ENCODE assay signal across 1 cellular context in the genomic region with DNA sequence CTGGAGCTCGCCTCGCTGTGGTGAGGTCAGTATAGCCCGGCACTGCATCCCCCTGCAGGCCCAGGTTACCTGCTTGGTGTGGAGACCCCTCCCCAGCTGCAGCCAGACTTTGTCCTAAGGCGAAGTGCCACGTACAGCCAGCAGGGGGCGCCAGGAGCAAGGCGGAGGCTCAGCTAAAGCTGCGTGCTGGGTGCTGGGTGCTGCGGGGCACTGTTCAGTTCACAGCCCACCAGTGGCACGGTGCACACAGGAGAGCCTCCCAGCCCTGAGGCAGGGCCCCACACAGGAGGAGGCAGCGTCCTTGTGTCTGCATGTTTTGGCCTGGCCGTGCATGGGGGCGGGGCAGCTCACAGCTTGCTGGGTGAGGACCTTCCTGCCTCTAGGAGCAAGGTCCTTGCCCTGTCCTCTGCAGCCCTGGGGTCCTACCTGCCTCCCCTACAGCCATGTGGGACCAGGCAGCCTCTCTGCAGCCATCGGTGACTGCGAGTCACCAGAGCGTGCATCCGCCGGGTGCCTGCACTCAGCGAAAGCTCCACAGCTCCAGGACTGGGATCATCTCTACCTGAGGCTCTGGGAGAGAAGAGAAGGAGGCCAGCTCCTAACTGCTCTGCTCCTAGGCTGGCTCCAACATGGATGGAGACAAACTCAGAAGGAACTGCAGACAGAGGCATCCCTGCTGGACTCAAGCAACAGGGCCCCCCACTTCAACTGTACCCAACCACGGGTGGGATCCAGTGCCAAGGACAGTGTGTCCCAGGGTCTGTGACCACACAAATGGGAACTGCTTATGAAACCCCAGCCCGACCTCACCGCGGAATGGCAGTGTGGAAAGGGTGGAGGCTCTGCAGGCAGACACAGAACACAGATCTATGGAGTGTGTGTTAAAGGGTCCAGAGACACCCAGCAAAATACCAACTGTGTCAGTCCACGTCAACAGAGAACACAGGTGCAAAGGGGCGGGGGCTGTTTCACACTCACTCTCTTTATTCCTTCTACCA.
TF ChIP-seq lines count a peak whose summit lies in the region.

No MANE protein-coding gene starts in this region.

TF ChIP-seq in HepG2, 621 proteins besides CTCF, POLR2A, EP300 and RAD21 (continued from another document and continues in another):
- TF ChIP-seq, protein P1, sequence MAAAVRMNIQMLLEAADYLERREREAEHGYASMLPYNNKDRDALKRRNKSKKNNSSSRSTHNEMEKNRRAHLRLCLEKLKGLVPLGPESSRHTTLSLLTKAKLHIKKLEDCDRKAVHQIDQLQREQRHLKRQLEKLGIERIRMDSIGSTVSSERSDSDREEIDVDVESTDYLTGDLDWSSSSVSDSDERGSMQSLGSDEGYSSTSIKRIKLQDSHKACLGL (CRISPR knock-in tag; IDR thresholded peaks at IDR 0.05): peak; percentile 87
- TF ChIP-seq IRF2 (CRISPR knock-in tag; IDR thresholded peaks at IDR 0.05) (peak; percentile 93), DBP (CRISPR knock-in tag; IDR thresholded peaks at IDR 0.05; ENCODE audit: not compliant biosample characterization) (no peak), ZNF839 (CRISPR knock-in tag; IDR thresholded peaks at IDR 0.05; ENCODE audit: borderline replicate concordance) (peak; percentile 37; the same call in 1 of the 2 replicates), ZNF441 (CRISPR knock-in tag; IDR thresholded peaks at IDR 0.05; ENCODE audit: borderline replicate concordance) (peak; percentile 49), ZNF10 (CRISPR knock-in tag; IDR thresholded peaks at IDR 0.05; ENCODE audit: borderline replicate concordance, low read depth) (no peak), RXRB (CRISPR knock-in tag; IDR thresholded peaks at IDR 0.05; ENCODE audit: borderline replicate concordance) (peak; percentile 86), ZNF354B (CRISPR knock-in tag; IDR thresholded peaks at IDR 0.05) (0 out of 2 replicates have a peak, but pooled peaks have one; percentile 10), SMARCC2 (IDR thresholded peaks at IDR 0.05) (no peak), CCDC6 (CRISPR knock-in tag; IDR thresholded peaks at IDR 0.05) (peak; percentile 95; the same call in 1 of the 2 replicates), HMGA1 (CRISPR knock-in tag; conservative IDR thresholded peaks at IDR 0.05) (no peak), ZNF142 (CRISPR knock-in tag; IDR thresholded peaks at IDR 0.05) (no peak; the same call in 1 of the 2 replicates), ZNF17 (CRISPR knock-in tag; IDR thresholded peaks at IDR 0.05) (no peak), ZNF12 (CRISPR knock-in tag; IDR thresholded peaks at IDR 0.05) (no peak; the same call in 1 of the 2 replicates), ZNF460 (CRISPR knock-in tag; IDR thresholded peaks at IDR 0.05; ENCODE audit: borderline replicate concordance) (peak; percentile 70; the same call in 1 of the 2 replicates), PRDM10 (CRISPR knock-in tag; IDR thresholded peaks at IDR 0.05; ENCODE audit: low read depth) (no peak; the same call in 1 of the 2 replicates), IKZF1 (IDR thresholded peaks at IDR 0.05) (no peak), YEATS2 (CRISPR knock-in tag; IDR thresholded peaks at IDR 0.05; ENCODE audit: borderline replicate concordance) (peak; percentile 39; the same call in 1 of the 2 replicates), ELF3 (CRISPR knock-in tag; IDR thresholded peaks at IDR 0.05) (0 out of 2 replicates have a peak, but pooled peaks have one; percentile 48), ZNF234 (CRISPR knock-in tag; conservative IDR thresholded peaks at IDR 0.05) (no peak), ZNF607 (CRISPR knock-in tag; IDR thresholded peaks at IDR 0.05; ENCODE audit: borderline replicate concordance) (0 out of 2 replicates have a peak, but pooled peaks have one; percentile 81), ZNF709 (CRISPR knock-in tag; IDR thresholded peaks at IDR 0.05) (no peak), ZNF235 (CRISPR knock-in tag; IDR thresholded peaks at IDR 0.05; ENCODE audit: borderline replicate concordance) (no peak; the same call in 1 of the 2 replicates), FOXP1 (IDR thresholded peaks at IDR 0.05) (no peak), FOXP1 (CRISPR knock-in tag; IDR thresholded peaks at IDR 0.05) (peak; percentile 70; the same call in 1 of the 2 replicates), ZIK1 (CRISPR knock-in tag; IDR thresholded peaks at IDR 0.05; ENCODE audit: borderline replicate concordance, low read depth) (peak; percentile 93), SPEN (CRISPR knock-in tag; IDR thresholded peaks at IDR 0.05; ENCODE audit: low read depth) (peak; percentile 97), SAFB2 (CRISPR knock-in tag; IDR thresholded peaks at IDR 0.05; ENCODE audit: borderline replicate concordance, low read depth) (0 out of 2 replicates have a peak, but pooled peaks have one; percentile 73), TBX3 (IDR thresholded peaks at IDR 0.05; ENCODE audit: borderline replicate concordance) (peak; percentile 56; the same call in 1 of the 2 replicates), ZNF136 (CRISPR knock-in tag; IDR thresholded peaks at IDR 0.05; ENCODE audit: low read depth) (0 out of 2 replicates have a peak, but pooled peaks have one; percentile 39), CREBL2 (CRISPR knock-in tag; IDR thresholded peaks at IDR 0.05; ENCODE audit: borderline replicate concordance) (no peak), UBTF (CRISPR knock-in tag; IDR thresholded peaks at IDR 0.05) (peak; percentile 98), ZNF777 (CRISPR knock-in tag; IDR thresholded peaks at IDR 0.05) (0 out of 2 replicates have a peak, but pooled peaks have one; percentile 39), ZBTB1 (CRISPR knock-in tag; IDR thresholded peaks at IDR 0.05; ENCODE audit: borderline replicate concordance) (0 out of 2 replicates have a peak, but pooled peaks have one; percentile 57), TAF1 (CRISPR knock-in tag; IDR thresholded peaks at IDR 0.05) (peak; percentile 65; the same call in 1 of the 2 replicates), IKZF4 (CRISPR knock-in tag; IDR thresholded peaks at IDR 0.05; ENCODE audit: borderline replicate concordance, low read depth, not compliant biosample characterization) (peak; percentile 60), ZBTB38 (CRISPR knock-in tag; IDR thresholded peaks at IDR 0.05) (peak; percentile 99), ZNF879 (CRISPR knock-in tag; IDR thresholded peaks at IDR 0.05) (no peak)
- TF ChIP-seq, protein P2, sequence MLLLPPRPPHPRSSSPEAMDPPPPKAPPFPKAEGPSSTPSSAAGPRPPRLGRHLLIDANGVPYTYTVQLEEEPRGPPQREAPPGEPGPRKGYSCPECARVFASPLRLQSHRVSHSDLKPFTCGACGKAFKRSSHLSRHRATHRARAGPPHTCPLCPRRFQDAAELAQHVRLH (CRISPR knock-in tag; IDR thresholded peaks at IDR 0.05; ENCODE audit: borderline replicate concordance, low read depth): peak; percentile 96; the same call in 1 of the 2 replicates
- TF ChIP-seq, protein P3, sequence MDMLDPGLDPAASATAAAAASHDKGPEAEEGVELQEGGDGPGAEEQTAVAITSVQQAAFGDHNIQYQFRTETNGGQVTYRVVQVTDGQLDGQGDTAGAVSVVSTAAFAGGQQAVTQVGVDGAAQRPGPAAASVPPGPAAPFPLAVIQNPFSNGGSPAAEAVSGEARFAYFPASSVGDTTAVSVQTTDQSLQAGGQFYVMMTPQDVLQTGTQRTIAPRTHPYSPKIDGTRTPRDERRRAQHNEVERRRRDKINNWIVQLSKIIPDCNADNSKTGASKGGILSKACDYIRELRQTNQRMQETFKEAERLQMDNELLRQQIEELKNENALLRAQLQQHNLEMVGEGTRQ (IDR thresholded peaks at IDR 0.05; ENCODE audit: low read depth, low read length): no peak
- TF ChIP-seq, protein P3 (CRISPR knock-in tag; IDR thresholded peaks at IDR 0.05; ENCODE audit: borderline replicate concordance): no peak; the same call in 1 of the 2 replicates
